13 cellular contexts compared by ENCODE assay signal in the genomic region with DNA sequence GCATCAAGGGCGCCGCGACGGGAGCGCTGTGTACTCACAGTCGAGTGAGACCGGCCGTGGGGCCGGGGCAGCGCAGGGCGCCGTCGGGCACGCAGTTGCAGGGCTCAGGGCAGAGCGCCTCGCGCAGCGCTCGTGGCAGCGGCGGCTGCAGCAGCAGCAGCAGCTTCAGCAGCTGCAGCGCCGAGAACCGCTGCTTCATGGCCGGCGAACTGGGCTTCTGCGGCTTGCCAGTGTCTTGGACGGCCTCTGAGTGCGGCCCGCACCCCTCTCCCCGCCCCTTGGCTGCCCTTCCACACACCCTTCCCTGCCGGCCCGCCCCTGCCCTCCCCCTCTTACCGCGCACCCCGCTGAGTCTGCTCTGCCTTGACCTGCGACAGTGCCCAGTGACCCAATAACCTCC. TPM values are rescaled to one million over a fixed set of nuclear protein-coding genes. Genes with fewer than 3 reads are reported as not detected.
DNase-seq lines count a peak whose midpoint lies in the region; ATAC-seq, FAIRE-seq and TF ChIP-seq lines count a peak whose summit lies in the region.
"Had no signal": no experiment of that assay in that cellular context is flagged by ENCODE, and none has a peak within 500 bp of the region (broad histone marks: within the 10 kb centered on the region; RNA-seq: fewer than 3 reads in every experiment).

Gene LHCGR (minus strand): TSS at position 252 of the 400 bp plus-strand sequence. CDS start 53 bp downstream, at position 199.

- H3K27ac ChIP-seq in right lobe of liver (no peak within 1 kb of the TSS), thoracic aorta (no peak within 1 kb of the TSS), small intestine (ENCODE audit: low read depth in 1 of 2, low read length in 1 of 2) (no peak within 1 kb of the TSS)
- H3K27ac ChIP-seq: gastrocnemius medialis, pancreas had no signal

- intact Hi-C loops in right lobe of liver (cut with DNase I) = no loop called here

- H3K4me3 Mint-ChIP-seq in endothelial cell (ENCODE audit: unreplicated experiment) = no peak within 1 kb of the TSS
- H3K4me3 Mint-ChIP-seq: activated CD4-positive, alpha-beta T cell treated with anti-CD3 and anti-CD28 coated beads, Interleukin-2, amount 10 ng/mL, durations not matched to agents 24 days and 14 days; activated naive CD8-positive, alpha-beta T cell treated with anti-CD3 and anti-CD28 coated beads, Interleukin-2, amount 50 U/mL, for 24 hours had no signal

- peaks cover 4% of the 10 kb centered on the region for H3K4me1 Mint-ChIP-seq in endothelial cell (ENCODE audit: unreplicated experiment)
- H3K4me1 Mint-ChIP-seq: activated CD4-positive, alpha-beta T cell treated with anti-CD3 and anti-CD28 coated beads, Interleukin-2, amount 10 ng/mL, durations not matched to agents 24 days and 14 days; activated naive CD8-positive, alpha-beta T cell treated with anti-CD3 and anti-CD28 coated beads, Interleukin-2, amount 50 U/mL, for 24 hours had no signal

- H3K27me3 Mint-ChIP-seq in endothelial cell (ENCODE audit: unreplicated experiment) = peaks cover 9% of the 10 kb centered on the region

- DNase-seq in NCI-H2227 (lab: John Stamatoyannopoulos, UW; ENCODE audit: unreplicated experiment) = peak; percentile 21
- DNase-seq in NCI-H2227 treated with DMSO at 0.1 percent for 48 hours (lab: John Stamatoyannopoulos, UW) = no peak
- DNase-seq in endothelial cell (ENCODE audit: low spot score) = peak; percentile 39
- DNase-seq in right lobe of liver = peak in 1 of 3 donors; percentile 49
- DNase-seq in thoracic aorta (ENCODE audit: low spot score) = no peak
- DNase-seq in small intestine = no peak
- DNase-seq in activated gamma-delta T cell treated with Interleukin-2 at 50 U/mL for 16 hours = no peak
- DNase-seq in activated T-cell treated with anti-CD3 and anti-CD28 coated beads, Interleukin-2, amount 50 U/mL, for 48 hours = no peak
- DNase-seq: activated CD4-positive, alpha-beta T cell treated with anti-CD3 and anti-CD28 coated beads, Interleukin-2, amount 10 ng/mL, durations not matched to agents 24 days and 14 days; activated naive CD8-positive, alpha-beta T cell treated with anti-CD3 and anti-CD28 coated beads, Interleukin-2, amount 50 U/mL, for 24 hours; gastrocnemius medialis; NCI-H1436 treated with DMSO at 0.1 percent for 48 hours had no signal

- H3K27me3 ChIP-seq in right lobe of liver = no peaks in the 10 kb centered on the region
- H3K27me3 ChIP-seq in thoracic aorta (replicated peaks; ENCODE audit: insufficient read depth) = no peaks in the 10 kb centered on the region
- peaks cover 0 to 7% of the 10 kb centered on the region in 2 donors for H3K27me3 ChIP-seq in small intestine (ENCODE audit: control insufficient read depth in 2 of 2, insufficient read depth in 2 of 2, low read length in 2 of 2)
- H3K27me3 ChIP-seq: pancreas had no signal

- H3K36me3 ChIP-seq in right lobe of liver (no peaks in the 10 kb centered on the region), thoracic aorta (no peaks in the 10 kb centered on the region), small intestine (ENCODE audit: control insufficient read depth in 2 of 2, insufficient read depth in 2 of 2, low read length in 2 of 2) (no peaks in the 10 kb centered on the region)
- H3K36me3 ChIP-seq: gastrocnemius medialis, pancreas had no signal

- ATAC-seq in right lobe of liver (peak in 3 of 4 donors; percentile 22 to 39 (median 36)), thoracic aorta (ENCODE audit: insufficient number of reproducible peaks, low FRiP score, low read depth) (no peak)
- ATAC-seq: activated naive CD8-positive, alpha-beta T cell treated with anti-CD3 and anti-CD28 coated beads, Interleukin-2, amount 50 U/mL, for 24 hours; gastrocnemius medialis had no signal

- H3K4me1 ChIP-seq in right lobe of liver = no peaks in the 10 kb centered on the region
- H3K4me1 ChIP-seq in thoracic aorta (ENCODE audit: control insufficient read depth in 1 of 2, low read depth in 2 of 2) = peaks cover 3 to 6% of the 10 kb centered on the region in 2 donors
- no peaks in the 10 kb centered on the region for H3K4me1 ChIP-seq in small intestine (ENCODE audit: control insufficient read depth in 2 of 2, insufficient read depth in 1 of 2, low read depth in 1 of 2, low read length in 1 of 2)
- H3K4me1 ChIP-seq: gastrocnemius medialis, pancreas had no signal

- no peak within 1 kb of the TSS for H3K27ac Mint-ChIP-seq in endothelial cell (ENCODE audit: unreplicated experiment)
- H3K27ac Mint-ChIP-seq: activated CD4-positive, alpha-beta T cell treated with anti-CD3 and anti-CD28 coated beads, Interleukin-2, amount 10 ng/mL, durations not matched to agents 24 days and 14 days; activated naive CD8-positive, alpha-beta T cell treated with anti-CD3 and anti-CD28 coated beads, Interleukin-2, amount 50 U/mL, for 24 hours had no signal

- no peaks in the 10 kb centered on the region for H3K9me3 Mint-ChIP-seq in endothelial cell (ENCODE audit: unreplicated experiment)
- H3K9me3 Mint-ChIP-seq: activated naive CD8-positive, alpha-beta T cell treated with anti-CD3 and anti-CD28 coated beads, Interleukin-2, amount 50 U/mL, for 24 hours had no signal

- TF ChIP-seq POLR2A in right lobe of liver (IDR thresholded peaks at IDR 0.05) = no peak

- H3K9me3 ChIP-seq in right lobe of liver = no peaks in the 10 kb centered on the region
- H3K9me3 ChIP-seq in thoracic aorta = no peaks in the 10 kb centered on the region
- no peaks in the 10 kb centered on the region for H3K9me3 ChIP-seq in small intestine (ENCODE audit: control insufficient read depth, low read depth)
- H3K9me3 ChIP-seq: gastrocnemius medialis, pancreas had no signal

- H3K36me3 Mint-ChIP-seq in endothelial cell (ENCODE audit: low read depth, unreplicated experiment) = no peaks in the 10 kb centered on the region

- no peak for FAIRE-seq in small intestine (lab: Jason Lieb, UNC)
- FAIRE-seq: pancreas had no signal

- no peak for TF ChIP-seq CTCF in endothelial cell (IDR thresholded peaks at IDR 0.05; ENCODE audit: unreplicated experiment)
- TF ChIP-seq CTCF in right lobe of liver (IDR thresholded peaks at IDR 0.05) = no peak
- TF ChIP-seq CTCF in thoracic aorta (IDR thresholded peaks at IDR 0.05) = no peak

- WGBS in right lobe of liver (ENCODE audit: insufficient coverage, low coverage, low lambda C conversion rate, missing lambda C conversion rate) = 2% methylated on average over 13 of the region's 37 CpGs
- WGBS in small intestine, 3 donors = 5 to 16% (median 13%) methylated on average over 33 to 37 of the region's 37 CpGs

- H3K4me3 ChIP-seq in right lobe of liver (no peak within 1 kb of the TSS), thoracic aorta (peak within 1 kb of the TSS; percentile 45), small intestine (ENCODE audit: low read depth in 1 of 2, low read length in 2 of 2) (no peak within 1 kb of the TSS)
- H3K4me3 ChIP-seq: gastrocnemius medialis, pancreas had no signal

RNA-seq across cellular contexts. Expression of gene LHCGR, which starts in this region (rescaled TPM):
- total RNA-seq in endothelial cell (ENCODE audit: unreplicated experiment) (not detected), right lobe of liver (not detected), thoracic aorta (not detected)
- not detected for polyA plus RNA-seq in small intestine
- total RNA-seq: activated CD4-positive, alpha-beta T cell treated with anti-CD3 and anti-CD28 coated beads, Interleukin-2, amount 10 ng/mL, durations not matched to agents 24 days and 14 days; gastrocnemius medialis; pancreas had no signal
- polyA plus RNA-seq: pancreas had no signal

Comparison
In these comparisons a context has a peak if more than half of its experiments do, and no peak if none do; other contexts are left out.
1. Peak in DNase-seq in endothelial cell; RNA of the gene not detected or under 1 TPM.
2. Peak in ATAC-seq in right lobe of liver; RNA of the gene not detected or under 1 TPM.